Comparison of ENCODE assay signal across 1 cellular context in the genomic region with DNA sequence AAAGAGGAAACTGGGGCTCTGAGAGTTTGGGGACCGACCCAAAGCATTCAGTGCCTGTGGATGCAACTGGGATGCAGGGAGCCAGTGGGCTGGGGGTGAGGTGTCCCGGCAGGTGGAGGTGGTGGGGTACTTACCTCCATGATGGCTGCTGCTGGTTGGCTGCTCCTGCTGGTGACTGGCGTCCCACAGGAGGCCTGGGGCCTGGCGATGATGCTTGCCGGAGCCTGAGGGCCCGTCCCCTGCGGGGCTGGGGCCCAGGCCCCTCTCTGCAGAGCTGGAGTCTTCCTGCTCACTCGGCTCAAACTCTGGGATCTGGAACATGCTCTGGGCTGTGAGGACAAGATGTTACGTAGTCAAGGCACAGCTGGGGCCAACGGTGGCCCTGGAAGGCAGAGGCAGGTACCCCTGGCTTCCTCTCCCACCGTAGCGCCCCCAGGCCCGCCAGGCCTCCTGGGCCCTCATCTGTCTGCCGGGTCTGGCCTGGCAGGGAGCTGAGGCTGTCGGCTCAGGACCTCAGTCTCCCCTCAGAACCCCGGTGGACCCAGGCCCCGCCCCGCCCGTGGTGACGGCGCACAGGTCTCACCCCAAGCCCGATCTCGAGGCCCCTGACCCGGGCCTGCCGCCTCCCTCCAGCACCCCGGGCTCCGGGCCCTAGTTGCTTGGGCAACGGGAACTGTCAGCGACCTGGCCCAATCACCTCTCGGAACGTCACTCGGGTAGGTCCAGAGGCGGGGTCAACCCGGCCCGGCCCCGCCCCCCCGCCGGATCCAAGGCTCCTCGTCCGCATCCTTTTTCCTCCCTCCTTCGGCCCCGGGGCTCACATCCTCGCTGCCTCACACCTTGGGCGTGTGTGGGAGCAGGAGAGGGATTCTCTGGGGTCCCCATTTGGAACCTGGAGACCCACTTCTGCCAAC.
TF ChIP-seq lines count a peak whose summit lies in the region.

A gene (minus strand): TSS at position 618 of the 914 bp plus-strand sequence. CDS start 297 bp downstream, at position 321.

TF ChIP-seq in HepG2, 621 proteins besides CTCF, POLR2A, EP300 and RAD21 (continued from another document and continues in another):
- TF ChIP-seq, protein P1, sequence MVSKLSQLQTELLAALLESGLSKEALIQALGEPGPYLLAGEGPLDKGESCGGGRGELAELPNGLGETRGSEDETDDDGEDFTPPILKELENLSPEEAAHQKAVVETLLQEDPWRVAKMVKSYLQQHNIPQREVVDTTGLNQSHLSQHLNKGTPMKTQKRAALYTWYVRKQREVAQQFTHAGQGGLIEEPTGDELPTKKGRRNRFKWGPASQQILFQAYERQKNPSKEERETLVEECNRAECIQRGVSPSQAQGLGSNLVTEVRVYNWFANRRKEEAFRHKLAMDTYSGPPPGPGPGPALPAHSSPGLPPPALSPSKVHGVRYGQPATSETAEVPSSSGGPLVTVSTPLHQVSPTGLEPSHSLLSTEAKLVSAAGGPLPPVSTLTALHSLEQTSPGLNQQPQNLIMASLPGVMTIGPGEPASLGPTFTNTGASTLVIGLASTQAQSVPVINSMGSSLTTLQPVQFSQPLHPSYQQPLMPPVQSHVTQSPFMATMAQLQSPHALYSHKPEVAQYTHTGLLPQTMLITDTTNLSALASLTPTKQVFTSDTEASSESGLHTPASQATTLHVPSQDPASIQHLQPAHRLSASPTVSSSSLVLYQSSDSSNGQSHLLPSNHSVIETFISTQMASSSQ (IDR thresholded peaks at IDR 0.05; ENCODE audit: low read depth) = no peak
- TF ChIP-seq, protein P1 (CRISPR knock-in tag; IDR thresholded peaks at IDR 0.05; ENCODE audit: borderline replicate concordance) = no peak
- TF ChIP-seq, protein P2, sequence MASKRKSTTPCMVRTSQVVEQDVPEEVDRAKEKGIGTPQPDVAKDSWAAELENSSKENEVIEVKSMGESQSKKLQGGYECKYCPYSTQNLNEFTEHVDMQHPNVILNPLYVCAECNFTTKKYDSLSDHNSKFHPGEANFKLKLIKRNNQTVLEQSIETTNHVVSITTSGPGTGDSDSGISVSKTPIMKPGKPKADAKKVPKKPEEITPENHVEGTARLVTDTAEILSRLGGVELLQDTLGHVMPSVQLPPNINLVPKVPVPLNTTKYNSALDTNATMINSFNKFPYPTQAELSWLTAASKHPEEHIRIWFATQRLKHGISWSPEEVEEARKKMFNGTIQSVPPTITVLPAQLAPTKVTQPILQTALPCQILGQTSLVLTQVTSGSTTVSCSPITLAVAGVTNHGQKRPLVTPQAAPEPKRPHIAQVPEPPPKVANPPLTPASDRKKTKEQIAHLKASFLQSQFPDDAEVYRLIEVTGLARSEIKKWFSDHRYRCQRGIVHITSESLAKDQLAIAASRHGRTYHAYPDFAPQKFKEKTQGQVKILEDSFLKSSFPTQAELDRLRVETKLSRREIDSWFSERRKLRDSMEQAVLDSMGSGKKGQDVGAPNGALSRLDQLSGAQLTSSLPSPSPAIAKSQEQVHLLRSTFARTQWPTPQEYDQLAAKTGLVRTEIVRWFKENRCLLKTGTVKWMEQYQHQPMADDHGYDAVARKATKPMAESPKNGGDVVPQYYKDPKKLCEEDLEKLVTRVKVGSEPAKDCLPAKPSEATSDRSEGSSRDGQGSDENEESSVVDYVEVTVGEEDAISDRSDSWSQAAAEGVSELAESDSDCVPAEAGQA (IDR thresholded peaks at IDR 0.05; ENCODE audit: low read depth) = no peak
- TF ChIP-seq, protein P2 (CRISPR knock-in tag; IDR thresholded peaks at IDR 0.05; ENCODE audit: borderline replicate concordance) = no peak
- TF ChIP-seq ATRX (CRISPR knock-in tag; IDR thresholded peaks at IDR 0.05; ENCODE audit: borderline replicate concordance) = no peak
- TF ChIP-seq BORCS8-MEF2B (CRISPR knock-in tag; IDR thresholded peaks at IDR 0.05) = 0 out of 2 replicates have a peak, but pooled peaks have one; percentile 13
- TF ChIP-seq ZNF550 (CRISPR knock-in tag; IDR thresholded peaks at IDR 0.05; ENCODE audit: borderline replicate concordance) = no peak
- TF ChIP-seq, protein P3, sequence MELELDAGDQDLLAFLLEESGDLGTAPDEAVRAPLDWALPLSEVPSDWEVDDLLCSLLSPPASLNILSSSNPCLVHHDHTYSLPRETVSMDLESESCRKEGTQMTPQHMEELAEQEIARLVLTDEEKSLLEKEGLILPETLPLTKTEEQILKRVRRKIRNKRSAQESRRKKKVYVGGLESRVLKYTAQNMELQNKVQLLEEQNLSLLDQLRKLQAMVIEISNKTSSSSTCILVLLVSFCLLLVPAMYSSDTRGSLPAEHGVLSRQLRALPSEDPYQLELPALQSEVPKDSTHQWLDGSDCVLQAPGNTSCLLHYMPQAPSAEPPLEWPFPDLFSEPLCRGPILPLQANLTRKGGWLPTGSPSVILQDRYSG (CRISPR knock-in tag; IDR thresholded peaks at IDR 0.05) = no peak
- TF ChIP-seq, protein P4, sequence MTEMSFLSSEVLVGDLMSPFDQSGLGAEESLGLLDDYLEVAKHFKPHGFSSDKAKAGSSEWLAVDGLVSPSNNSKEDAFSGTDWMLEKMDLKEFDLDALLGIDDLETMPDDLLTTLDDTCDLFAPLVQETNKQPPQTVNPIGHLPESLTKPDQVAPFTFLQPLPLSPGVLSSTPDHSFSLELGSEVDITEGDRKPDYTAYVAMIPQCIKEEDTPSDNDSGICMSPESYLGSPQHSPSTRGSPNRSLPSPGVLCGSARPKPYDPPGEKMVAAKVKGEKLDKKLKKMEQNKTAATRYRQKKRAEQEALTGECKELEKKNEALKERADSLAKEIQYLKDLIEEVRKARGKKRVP (CRISPR knock-in tag; IDR thresholded peaks at IDR 0.05) = no peak
- TF ChIP-seq CCDC6 (CRISPR knock-in tag; IDR thresholded peaks at IDR 0.05) = no peak
- no peak for TF ChIP-seq NR1H2 (CRISPR knock-in tag; IDR thresholded peaks at IDR 0.05; ENCODE audit: borderline replicate concordance, low read depth)
- TF ChIP-seq ZNF878 (CRISPR knock-in tag; IDR thresholded peaks at IDR 0.05) = no peak
- TF ChIP-seq, protein P5, sequence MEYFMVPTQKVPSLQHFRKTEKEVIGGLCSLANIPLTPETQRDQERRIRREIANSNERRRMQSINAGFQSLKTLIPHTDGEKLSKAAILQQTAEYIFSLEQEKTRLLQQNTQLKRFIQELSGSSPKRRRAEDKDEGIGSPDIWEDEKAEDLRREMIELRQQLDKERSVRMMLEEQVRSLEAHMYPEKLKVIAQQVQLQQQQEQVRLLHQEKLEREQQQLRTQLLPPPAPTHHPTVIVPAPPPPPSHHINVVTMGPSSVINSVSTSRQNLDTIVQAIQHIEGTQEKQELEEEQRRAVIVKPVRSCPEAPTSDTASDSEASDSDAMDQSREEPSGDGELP (IDR thresholded peaks at IDR 0.05; ENCODE audit: borderline replicate concordance, low read depth) = peak; percentile 13; the same call in 1 of the 2 replicates
- TF ChIP-seq BRD4 (CRISPR knock-in tag; IDR thresholded peaks at IDR 0.05) = no peak
- TF ChIP-seq, protein P6, sequence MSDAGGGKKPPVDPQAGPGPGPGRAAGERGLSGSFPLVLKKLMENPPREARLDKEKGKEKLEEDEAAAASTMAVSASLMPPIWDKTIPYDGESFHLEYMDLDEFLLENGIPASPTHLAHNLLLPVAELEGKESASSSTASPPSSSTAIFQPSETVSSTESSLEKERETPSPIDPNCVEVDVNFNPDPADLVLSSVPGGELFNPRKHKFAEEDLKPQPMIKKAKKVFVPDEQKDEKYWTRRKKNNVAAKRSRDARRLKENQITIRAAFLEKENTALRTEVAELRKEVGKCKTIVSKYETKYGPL (CRISPR knock-in tag; IDR thresholded peaks at IDR 0.05) = no peak
- TF ChIP-seq NCOA5 (CRISPR knock-in tag; IDR thresholded peaks at IDR 0.05) = no peak
- no peak for TF ChIP-seq MZF1 (CRISPR knock-in tag; IDR thresholded peaks at IDR 0.05; ENCODE audit: borderline replicate concordance)
- TF ChIP-seq RBAK (CRISPR knock-in tag; IDR thresholded peaks at IDR 0.05) = no peak
- no peak for TF ChIP-seq ZNF138 (CRISPR knock-in tag; IDR thresholded peaks at IDR 0.05; ENCODE audit: low read depth)
- no peak for TF ChIP-seq SETDB1 (CRISPR knock-in tag; IDR thresholded peaks at IDR 0.05; ENCODE audit: borderline replicate concordance)
- TF ChIP-seq RXRA (CRISPR knock-in tag; IDR thresholded peaks at IDR 0.05) = no peak; the same call in 1 of the 2 replicates
- no peak for TF ChIP-seq IKZF1 (IDR thresholded peaks at IDR 0.05)
- TF ChIP-seq, protein P7, sequence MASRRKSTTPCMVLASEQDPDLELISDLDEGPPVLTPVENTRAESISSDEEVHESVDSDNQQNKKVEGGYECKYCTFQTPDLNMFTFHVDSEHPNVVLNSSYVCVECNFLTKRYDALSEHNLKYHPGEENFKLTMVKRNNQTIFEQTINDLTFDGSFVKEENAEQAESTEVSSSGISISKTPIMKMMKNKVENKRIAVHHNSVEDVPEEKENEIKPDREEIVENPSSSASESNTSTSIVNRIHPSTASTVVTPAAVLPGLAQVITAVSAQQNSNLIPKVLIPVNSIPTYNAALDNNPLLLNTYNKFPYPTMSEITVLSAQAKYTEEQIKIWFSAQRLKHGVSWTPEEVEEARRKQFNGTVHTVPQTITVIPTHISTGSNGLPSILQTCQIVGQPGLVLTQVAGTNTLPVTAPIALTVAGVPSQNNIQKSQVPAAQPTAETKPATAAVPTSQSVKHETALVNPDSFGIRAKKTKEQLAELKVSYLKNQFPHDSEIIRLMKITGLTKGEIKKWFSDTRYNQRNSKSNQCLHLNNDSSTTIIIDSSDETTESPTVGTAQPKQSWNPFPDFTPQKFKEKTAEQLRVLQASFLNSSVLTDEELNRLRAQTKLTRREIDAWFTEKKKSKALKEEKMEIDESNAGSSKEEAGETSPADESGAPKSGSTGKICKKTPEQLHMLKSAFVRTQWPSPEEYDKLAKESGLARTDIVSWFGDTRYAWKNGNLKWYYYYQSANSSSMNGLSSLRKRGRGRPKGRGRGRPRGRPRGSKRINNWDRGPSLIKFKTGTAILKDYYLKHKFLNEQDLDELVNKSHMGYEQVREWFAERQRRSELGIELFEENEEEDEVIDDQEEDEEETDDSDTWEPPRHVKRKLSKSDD (CRISPR knock-in tag; IDR thresholded peaks at IDR 0.05; ENCODE audit: low read depth) = no peak
- peak; percentile 96 for TF ChIP-seq NAIF1 (CRISPR knock-in tag; IDR thresholded peaks at IDR 0.05; ENCODE audit: borderline replicate concordance)
- TF ChIP-seq, protein P8, sequence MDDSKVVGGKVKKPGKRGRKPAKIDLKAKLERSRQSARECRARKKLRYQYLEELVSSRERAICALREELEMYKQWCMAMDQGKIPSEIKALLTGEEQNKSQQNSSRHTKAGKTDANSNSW (CRISPR knock-in tag; IDR thresholded peaks at IDR 0.05; ENCODE audit: borderline replicate concordance) = no peak
- TF ChIP-seq EZH2 (conservative IDR thresholded peaks at IDR 0.05; ENCODE audit: low read depth, low read length) = no peak
- TF ChIP-seq SNAPC2 (CRISPR knock-in tag; IDR thresholded peaks at IDR 0.05) = peak; percentile 70; the same call in 1 of the 2 replicates
- peak; percentile 55 for TF ChIP-seq PHF8 (CRISPR knock-in tag; IDR thresholded peaks at IDR 0.05)
- no peak for TF ChIP-seq ELF4 (CRISPR knock-in tag; IDR thresholded peaks at IDR 0.05; ENCODE audit: borderline replicate concordance)
- TF ChIP-seq, protein P9, sequence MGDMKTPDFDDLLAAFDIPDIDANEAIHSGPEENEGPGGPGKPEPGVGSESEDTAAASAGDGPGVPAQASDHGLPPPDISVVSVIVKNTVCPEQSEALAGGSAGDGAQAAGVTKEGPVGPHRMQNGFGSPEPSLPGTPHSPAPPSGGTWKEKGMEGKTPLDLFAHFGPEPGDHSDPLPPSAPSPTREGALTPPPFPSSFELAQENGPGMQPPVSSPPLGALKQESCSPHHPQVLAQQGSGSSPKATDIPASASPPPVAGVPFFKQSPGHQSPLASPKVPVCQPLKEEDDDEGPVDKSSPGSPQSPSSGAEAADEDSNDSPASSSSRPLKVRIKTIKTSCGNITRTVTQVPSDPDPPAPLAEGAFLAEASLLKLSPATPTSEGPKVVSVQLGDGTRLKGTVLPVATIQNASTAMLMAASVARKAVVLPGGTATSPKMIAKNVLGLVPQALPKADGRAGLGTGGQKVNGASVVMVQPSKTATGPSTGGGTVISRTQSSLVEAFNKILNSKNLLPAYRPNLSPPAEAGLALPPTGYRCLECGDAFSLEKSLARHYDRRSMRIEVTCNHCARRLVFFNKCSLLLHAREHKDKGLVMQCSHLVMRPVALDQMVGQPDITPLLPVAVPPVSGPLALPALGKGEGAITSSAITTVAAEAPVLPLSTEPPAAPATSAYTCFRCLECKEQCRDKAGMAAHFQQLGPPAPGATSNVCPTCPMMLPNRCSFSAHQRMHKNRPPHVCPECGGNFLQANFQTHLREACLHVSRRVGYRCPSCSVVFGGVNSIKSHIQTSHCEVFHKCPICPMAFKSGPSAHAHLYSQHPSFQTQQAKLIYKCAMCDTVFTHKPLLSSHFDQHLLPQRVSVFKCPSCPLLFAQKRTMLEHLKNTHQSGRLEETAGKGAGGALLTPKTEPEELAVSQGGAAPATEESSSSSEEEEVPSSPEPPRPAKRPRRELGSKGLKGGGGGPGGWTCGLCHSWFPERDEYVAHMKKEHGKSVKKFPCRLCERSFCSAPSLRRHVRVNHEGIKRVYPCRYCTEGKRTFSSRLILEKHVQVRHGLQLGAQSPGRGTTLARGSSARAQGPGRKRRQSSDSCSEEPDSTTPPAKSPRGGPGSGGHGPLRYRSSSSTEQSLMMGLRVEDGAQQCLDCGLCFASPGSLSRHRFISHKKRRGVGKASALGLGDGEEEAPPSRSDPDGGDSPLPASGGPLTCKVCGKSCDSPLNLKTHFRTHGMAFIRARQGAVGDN (CRISPR knock-in tag; IDR thresholded peaks at IDR 0.05) = peak; percentile 69
- TF ChIP-seq ZFYVE20 (CRISPR knock-in tag; IDR thresholded peaks at IDR 0.05; ENCODE audit: borderline replicate concordance, low read depth) = no peak
- peak; percentile 85 for TF ChIP-seq NFYB (CRISPR knock-in tag; IDR thresholded peaks at IDR 0.05)
